In genomic region chr3:65776494-65776893, GRCh38 we compare ENCODE assay signal across 1 cellular context.
TF ChIP-seq lines count a peak whose summit lies in the region.

No MANE protein-coding gene starts in this region.

TF ChIP-seq in IMR-90, 13 proteins besides CTCF, POLR2A, EP300 and RAD21:
- TF ChIP-seq CEBPB (IDR thresholded peaks at IDR 0.05; ENCODE audit: low read depth, low read length) (no peak), RFX5 (IDR thresholded peaks at IDR 0.05; ENCODE audit: low read depth, low read length) (no peak), MAZ (IDR thresholded peaks at IDR 0.05; ENCODE audit: borderline replicate concordance, low read depth, low read length) (no peak), RCOR1 (IDR thresholded peaks at IDR 0.05; ENCODE audit: insufficient replicate concordance, low read length) (no peak), MAFK (IDR thresholded peaks at IDR 0.05; ENCODE audit: low read depth, low read length) (no peak), MXI1 (IDR thresholded peaks at IDR 0.05; ENCODE audit: borderline replicate concordance, low read depth, low read length) (no peak), BHLHE40 (IDR thresholded peaks at IDR 0.05; ENCODE audit: low read depth, low read length) (no peak), CHD1 (IDR thresholded peaks at IDR 0.05; ENCODE audit: low read depth, low read length) (no peak), SMC3 (IDR thresholded peaks at IDR 0.05; ENCODE audit: low read depth, low read length) (no peak), FOS (IDR thresholded peaks at IDR 0.05; ENCODE audit: low read depth, low read length) (no peak), ELK1 (IDR thresholded peaks at IDR 0.05; ENCODE audit: borderline replicate concordance, low read depth, low read length) (no peak), NFE2L2 (IDR thresholded peaks at IDR 0.05; ENCODE audit: low read depth, low read length) (no peak)
